ENCODE assay signal across 16 cellular contexts in genomic region chr15:73873456-73873855, GRCh38. TPM values are rescaled to one million over a fixed set of nuclear protein-coding genes. Genes with fewer than 3 reads are reported as not detected.
A peak's percentile ranks its signal among the peaks of the same experiment; 100 is the strongest.
DNase-seq lines count a peak whose midpoint lies in the region; ATAC-seq, FAIRE-seq and TF ChIP-seq lines count a peak whose summit lies in the region.
"Had no signal": no experiment of that assay in that cellular context is flagged by ENCODE, and none has a peak within 500 bp of the region (broad histone marks: within the 10 kb centered on the region; RNA-seq: fewer than 3 reads in every experiment).

Gene TBC1D21, plus strand, starts transcription at chr15:73873564. Its CDS starts 146 bp downstream, at chr15:73873710.

- peak; percentile 29 for DNase-seq in activated CD8-positive, alpha-beta memory T cell treated with anti-CD3 and anti-CD28 coated beads, Interleukin-2, amount 50 U/mL, for 48 hours
- DNase-seq in activated CD8-positive, alpha-beta memory T cell treated with anti-CD3 and anti-CD28 coated beads, Interleukin-2, amount 50 U/mL, for 4 hours = no peak
- DNase-seq in RWPE2 (ENCODE audit: low spot score) = peak; percentile 37
- no peak for DNase-seq in H1 (ENCODE audit: low read depth in 1 of 2, low spot score in 2 of 2)
- DNase-seq in testis = no peak
- DNase-seq in heart left ventricle = no peak
- DNase-seq in spleen = no peak
- DNase-seq: GDM1 had no signal

- CTCF ChIA-PET in H1 (lab: Charles Lee; ENCODE audit: partially characterized antibody) = interaction anchor here (0.7 to 5.4 kb wide), 55 partner anchors 8 to 238 kb away, joined by 3 to 113 read pairs (median 6); partner anchors contain the start of genes LOXL1 and PML

- H2BK15ac ChIP-seq in H1 (ENCODE audit: low read length) = no peak within 1 kb of the TSS

- H4K91ac ChIP-seq in H1 (replicated peaks; ENCODE audit: insufficient read length, low read length) = no peak within 1 kb of the TSS

- no peak within 1 kb of the TSS for H2BK120ac ChIP-seq in H1 (replicated peaks; ENCODE audit: low read depth, low read length)

- TF ChIP-seq POLR2A in H1 (IDR thresholded peaks at IDR 0.05; ENCODE audit: control extremely low read depth in 1 of 2, low read depth in 2 of 2, low read length in 2 of 2) (no peak), testis (IDR thresholded peaks at IDR 0.05) (no peak), heart left ventricle (IDR thresholded peaks at IDR 0.05) (no peak), spleen (IDR thresholded peaks at IDR 0.05) (no peak)

- H3K27me3 ChIP-seq in RWPE2 (ENCODE audit: insufficient read depth, poor library complexity, severe bottlenecking) = peaks cover 41% of the 10 kb centered on the region
- H3K27me3 ChIP-seq in H1 (replicated peaks in 1 of 4; ENCODE audit: control insufficient read depth in 3 of 4, extremely low read depth in 1 of 4, insufficient read depth in 3 of 4, low read length in 3 of 4) = peaks cover 0 to 3% (median 0%) of the 10 kb centered on the region in 4 experiments; a peak in 1 of 7 replicates
- no peaks in the 10 kb centered on the region for H3K27me3 ChIP-seq in testis
- H3K27me3 ChIP-seq in heart left ventricle = peaks cover 0 to 8% (median 0%) of the 10 kb centered on the region in 9 donors
- H3K27me3 ChIP-seq in spleen (replicated peaks in 1 of 7) = peaks cover 0 to 69% (median 0%) of the 10 kb centered on the region in 7 donors

- no peak within 1 kb of the TSS for H3K18ac ChIP-seq in H1 (ENCODE audit: extremely low read depth, low read length)

- H3K23ac ChIP-seq in H1 (ENCODE audit: insufficient read length) = no peak within 1 kb of the TSS

- H3K27ac ChIP-seq in RWPE2 (ENCODE audit: poor library complexity, severe bottlenecking) (no peak within 1 kb of the TSS), H1 (ENCODE audit: low read depth, low read length) (no peak within 1 kb of the TSS), testis (no peak within 1 kb of the TSS), heart left ventricle (no peak within 1 kb of the TSS), spleen (no peak within 1 kb of the TSS)
- H3K27ac ChIP-seq: 22Rv1 had no signal

- no peak within 1 kb of the TSS for H2AK5ac ChIP-seq in H1 (ENCODE audit: low read depth, low read length)

- no peak within 1 kb of the TSS for H3K14ac ChIP-seq in H1 (ENCODE audit: insufficient read length)

- 85% methylated on average over 5 of the region's 5 CpGs; no CpG with 5 or more reads in 1 of the 2 experiments for whole genome bisulfite sequencing in H1 (ENCODE audit: extremely low coverage in 1 of 2, insufficient coverage in 1 of 2, insufficient read length in 1 of 2, insufficient replicate concordance in 2 of 2, low coverage in 1 of 2, low lambda C conversion rate in 2 of 2, missing lambda C conversion rate in 1 of 2), 2 experiments
- WGBS in testis, 2 donors = 68 to 73% methylated on average over 5 of the region's 5 CpGs
- 73 to 77% (median 76%) methylated on average over 5 of the region's 5 CpGs for WGBS in heart left ventricle, 4 donors
- 60 to 82% (median 71%) methylated on average over 5 of the region's 5 CpGs for WGBS in spleen, 5 donors

- no peak within 1 kb of the TSS for H3K9ac ChIP-seq in H1 (replicated peaks in 1 of 4; ENCODE audit: extremely low read depth in 1 of 4, low read depth in 3 of 4, low read length in 3 of 4)

- no peaks in the 10 kb centered on the region for H3K36me3 ChIP-seq in RWPE2 (ENCODE audit: low read depth)
- H3K36me3 ChIP-seq in H1 (ENCODE audit: control insufficient read depth in 2 of 4, insufficient read depth in 4 of 4, low read length in 3 of 4) = no peaks in the 10 kb centered on the region
- no peaks in the 10 kb centered on the region for H3K36me3 ChIP-seq in testis (ENCODE audit: low read depth, missing control alignments)
- no peaks in the 10 kb centered on the region for H3K36me3 ChIP-seq in heart left ventricle
- no peaks in the 10 kb centered on the region for H3K36me3 ChIP-seq in spleen

- H3K4ac ChIP-seq in H1 (replicated peaks; ENCODE audit: insufficient read length, low read depth, low read length) = no peak within 1 kb of the TSS

- no peak within 1 kb of the TSS for H4K5ac ChIP-seq in H1 (ENCODE audit: insufficient read length, low read depth, low read length)

- H3K79me1 ChIP-seq in H1 (ENCODE audit: low read depth, low read length) = no peaks in the 10 kb centered on the region

- H2BK12ac ChIP-seq in H1 (ENCODE audit: low read depth, low read length) = peak within 1 kb of the TSS; percentile 4; the same call in 1 of the 2 replicates

- no peak for ATAC-seq in RWPE2 (ENCODE audit: low read depth)
- no peak for ATAC-seq in heart left ventricle
- ATAC-seq in HG02885 (IDR thresholded peaks at IDR 0.05; ENCODE audit: poor library complexity, unreplicated experiment) = no peak

- FAIRE-seq in H1 (lab: Jason Lieb, UNC) = no peak
- FAIRE-seq: H54 had no signal

- no peak for TF ChIP-seq EP300 in H1 (IDR thresholded peaks at IDR 0.05; ENCODE audit: borderline replicate concordance in 1 of 2, low read depth in 2 of 2, low read length in 2 of 2)

- no peak within 1 kb of the TSS for H3K4me3 ChIP-seq in RWPE2 (ENCODE audit: severe bottlenecking)
- H3K4me3 ChIP-seq in H1 (ENCODE audit: extremely low read depth in 1 of 4, insufficient read depth in 2 of 4, low read depth in 3 of 4, low read length in 4 of 4) = no peak within 1 kb of the TSS
- H3K4me3 ChIP-seq in testis = no peak within 1 kb of the TSS
- no peak within 1 kb of the TSS for H3K4me3 ChIP-seq in heart left ventricle
- no peak within 1 kb of the TSS for H3K4me3 ChIP-seq in spleen

- no peak for TF ChIP-seq RAD21 in H1 (IDR thresholded peaks at IDR 0.05 in 1 of 2, conservative IDR thresholded peaks at IDR 0.05 in 1 of 2; ENCODE audit: low read depth in 2 of 2, low read length in 2 of 2)

- no peak within 1 kb of the TSS for H3K56ac ChIP-seq in H1 (replicated peaks; ENCODE audit: insufficient read length, low read depth, low read length)

- H4K8ac ChIP-seq in H1 (ENCODE audit: extremely low read depth, insufficient read depth, low read length) = no peak within 1 kb of the TSS

- no peaks in the 10 kb centered on the region for H4K20me1 ChIP-seq in H1 (replicated peaks in 1 of 2; ENCODE audit: control insufficient read depth in 1 of 2, insufficient read depth in 2 of 2, low read length in 2 of 2)

- no peak within 1 kb of the TSS for H3K4me2 ChIP-seq in H1 (ENCODE audit: insufficient read depth in 1 of 2, low read depth in 2 of 2, low read length in 2 of 2)

- H3K23me2 ChIP-seq in H1 (ENCODE audit: low read depth, low read length) = no peaks in the 10 kb centered on the region

- no peak within 1 kb of the TSS for H2BK20ac ChIP-seq in H1 (ENCODE audit: low read length)

- intact Hi-C loops in testis (cut with DNase I; ENCODE audit: low total_unique reads) = no loop called here
- intact Hi-C loops in heart left ventricle (cut with DNase I) = loop anchor here in 7 of 10 donors (5.0 to 10.0 kb wide), 6 partner anchors 34 to 129 kb away; partner anchors contain the start of gene INSYN1 (in 1 of the 7)
- intact Hi-C loops in spleen (cut with DNase I; ENCODE audit: low total_unique reads) = no loop called here

- H3K9me3 ChIP-seq in RWPE2 (ENCODE audit: severe bottlenecking) = no peaks in the 10 kb centered on the region
- no peaks in the 10 kb centered on the region for H3K9me3 ChIP-seq in H1 (ENCODE audit: insufficient read depth in 2 of 2, low read depth in 1 of 2, low read length in 1 of 2)
- no peaks in the 10 kb centered on the region for H3K9me3 ChIP-seq in testis
- H3K9me3 ChIP-seq in heart left ventricle = no peaks in the 10 kb centered on the region
- H3K9me3 ChIP-seq in spleen = no peaks in the 10 kb centered on the region
- H3K9me3 ChIP-seq: Caco-2 had no signal

- POLR2A ChIA-PET in H1 (lab: Charles Lee; ENCODE audit: partially characterized antibody) = no interaction called here

- H3K4me1 ChIP-seq in RWPE2 (ENCODE audit: insufficient read depth, poor library complexity, severe bottlenecking) (no peaks in the 10 kb centered on the region), H1 (replicated peaks in 1 of 4; ENCODE audit: control insufficient read depth in 3 of 4, insufficient read depth in 4 of 4, low read length in 3 of 4) (no peaks in the 10 kb centered on the region), testis (peaks cover 3% of the 10 kb centered on the region), heart left ventricle (peaks cover 0 to 21% (median 8%) of the 10 kb centered on the region in 12 donors), spleen (peaks cover 0 to 9% (median 4%) of the 10 kb centered on the region in 6 donors)

- no peak within 1 kb of the TSS for H2AFZ ChIP-seq in H1 (ENCODE audit: low read length)

- no peaks in the 10 kb centered on the region for H3K79me2 ChIP-seq in H1 (ENCODE audit: control insufficient read depth in 1 of 2, insufficient read depth in 2 of 2, low read length in 2 of 2)

- TF ChIP-seq CTCF in RWPE2 (IDR thresholded peaks at IDR 0.05; ENCODE audit: poor library complexity, severe bottlenecking) = no peak
- no peak for TF ChIP-seq CTCF in H1 (IDR thresholded peaks at IDR 0.05; ENCODE audit: control extremely low read depth in 1 of 3, insufficient read depth in 1 of 3, low read depth in 1 of 3, low read length in 3 of 3)
- no peak for TF ChIP-seq CTCF in testis (IDR thresholded peaks at IDR 0.05)
- no peak for TF ChIP-seq CTCF in heart left ventricle (IDR thresholded peaks at IDR 0.05)
- no peak for TF ChIP-seq CTCF in spleen (IDR thresholded peaks at IDR 0.05 in 8 of 11, conservative IDR thresholded peaks at IDR 0.05 in 3 of 11)

- H2BK5ac ChIP-seq in H1 (ENCODE audit: low read depth, low read length) = no peak within 1 kb of the TSS

TF ChIP-seq in H1, 55 proteins besides CTCF, POLR2A, EP300 and RAD21:
- TF ChIP-seq MAFK (IDR thresholded peaks at IDR 0.05; ENCODE audit: low read depth, low read length) = no peak

RNA-seq across cellular contexts. Expression of gene TBC1D21, which starts in this region (rescaled TPM):
- total RNA-seq in H1 (2021; fragmentation: NEBNext Ultra II Directional; extraction: Animal tissue kit (Norgen Biotek cat#: 25700)) = not detected in 2 replicates
- polyA plus RNA-seq in H1 (2011; rRNA removed) = not detected in 2 replicates
- polyA plus RNA-seq in H1 (2011; cell fraction: cytosol; rRNA removed) = not detected
- polyA plus RNA-seq in H1 (2011; cell fraction: nucleus; rRNA removed) = not detected
- polyA plus RNA-seq in H1 (2012, experiment 1 of 2) = not detected in 4 replicates
- polyA plus RNA-seq in H1 (2012, experiment 2 of 2) = not detected
- polyA plus RNA-seq in H1 (2013, experiment 1 of 2) = not detected
- polyA plus RNA-seq in H1 (2013, experiment 2 of 2) = not detected
- polyA minus RNA-seq in H1 (2011; rRNA and poly(A)+ RNA removed) = not detected in 2 replicates
- not detected for polyA minus RNA-seq in H1 (2011; cell fraction: cytosol; rRNA and poly(A)+ RNA removed)
- not detected for polyA minus RNA-seq in H1 (2011; cell fraction: nucleus; rRNA and poly(A)+ RNA removed)
- total RNA-seq in testis = 10 to 100 TPM; 17.9 to 47.6 TPM
- 80.2 TPM for polyA plus RNA-seq in testis (ENCODE audit: insufficient read depth, low read depth, low replicate concordance)
- total RNA-seq in heart left ventricle = not detected
- not detected for polyA plus RNA-seq in heart left ventricle
- total RNA-seq in spleen = not detected
- not detected for polyA plus RNA-seq in spleen
- total RNA-seq: A673; Caco-2; CD8-positive, alpha-beta memory T cell had no signal
- polyA plus RNA-seq: BJ; CD14-positive monocyte; CD8-positive, alpha-beta memory T cell had no signal

Comparison
In these comparisons a context has a peak if more than half of its experiments do, and no peak if none do; other contexts are left out.
1. RNA of gene TBC1D21 (total RNA-seq): 17.9 to 47.6 TPM in testis; not detected in H1, not detected in heart left ventricle and not detected in spleen; every median in the first group is over 10 times any median in the second.
2. RNA of gene TBC1D21 (polyA plus RNA-seq): 80.2 TPM in testis (single experiment); not detected in H1, not detected in heart left ventricle and not detected in spleen; every median in the first group is over 10 times any median in the second.
3. DNase-seq: peak in activated CD8-positive, alpha-beta memory T cell treated with anti-CD3 and anti-CD28 coated beads, Interleukin-2, amount 50 U/mL, for 48 hours (single experiment) and RWPE2 (single experiment); none in activated CD8-positive, alpha-beta memory T cell treated with anti-CD3 and anti-CD28 coated beads, Interleukin-2, amount 50 U/mL, for 4 hours (single experiment), H1 (0 of 2), testis (single experiment), heart left ventricle (0 of 5) and spleen (single experiment).
4. intact Hi-C loops: an anchor here in heart left ventricle (5.0 to 10.0 kb wide); none called in testis and spleen.